1 cellular context compared by ENCODE assay signal in the genomic region with DNA sequence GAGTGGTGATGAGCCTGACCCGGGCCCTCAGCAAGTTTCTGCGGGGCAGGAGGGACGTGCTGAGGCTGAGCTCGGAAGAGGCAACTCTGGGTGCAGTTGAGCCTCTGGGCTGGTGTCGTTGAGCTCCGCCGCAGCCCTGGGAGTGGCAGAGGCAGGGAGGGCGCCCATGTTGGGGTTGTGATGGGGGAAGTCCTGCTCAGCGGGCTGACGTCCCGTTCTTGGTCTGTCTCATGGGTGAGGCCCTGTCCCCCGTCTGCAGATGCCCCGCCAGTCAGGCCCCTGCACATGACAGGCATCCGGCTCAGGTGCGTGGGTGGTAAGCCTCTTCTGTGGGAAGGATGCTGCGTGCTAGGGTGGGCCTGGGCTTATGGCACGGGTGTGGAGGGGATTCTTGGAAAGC.
TF ChIP-seq lines count a peak whose summit lies in the region.

No MANE protein-coding gene starts in this region.

TF ChIP-seq in GM12878, 131 proteins besides CTCF, POLR2A, EP300 and RAD21 (continued from another document and continues in another):
- peak; percentile 57; the same call in 1 of the 2 replicates for TF ChIP-seq CHD2 (IDR thresholded peaks at IDR 0.05; ENCODE audit: borderline replicate concordance, low read depth, low read length)
- TF ChIP-seq BCL3 (IDR thresholded peaks at IDR 0.05; ENCODE audit: borderline replicate concordance, insufficient read depth, low read depth, low read length, poor library complexity, severe bottlenecking), result peak; percentile 83
- no peak for TF ChIP-seq NR2C2 (IDR thresholded peaks at IDR 0.05; ENCODE audit: borderline replicate concordance, control insufficient read depth, insufficient read length, low read depth)
- TF ChIP-seq USF1 (IDR thresholded peaks at IDR 0.05; ENCODE audit: borderline replicate concordance, extremely low read length, insufficient read depth, low read depth, low read length), result no peak
- TF ChIP-seq, protein P1, sequence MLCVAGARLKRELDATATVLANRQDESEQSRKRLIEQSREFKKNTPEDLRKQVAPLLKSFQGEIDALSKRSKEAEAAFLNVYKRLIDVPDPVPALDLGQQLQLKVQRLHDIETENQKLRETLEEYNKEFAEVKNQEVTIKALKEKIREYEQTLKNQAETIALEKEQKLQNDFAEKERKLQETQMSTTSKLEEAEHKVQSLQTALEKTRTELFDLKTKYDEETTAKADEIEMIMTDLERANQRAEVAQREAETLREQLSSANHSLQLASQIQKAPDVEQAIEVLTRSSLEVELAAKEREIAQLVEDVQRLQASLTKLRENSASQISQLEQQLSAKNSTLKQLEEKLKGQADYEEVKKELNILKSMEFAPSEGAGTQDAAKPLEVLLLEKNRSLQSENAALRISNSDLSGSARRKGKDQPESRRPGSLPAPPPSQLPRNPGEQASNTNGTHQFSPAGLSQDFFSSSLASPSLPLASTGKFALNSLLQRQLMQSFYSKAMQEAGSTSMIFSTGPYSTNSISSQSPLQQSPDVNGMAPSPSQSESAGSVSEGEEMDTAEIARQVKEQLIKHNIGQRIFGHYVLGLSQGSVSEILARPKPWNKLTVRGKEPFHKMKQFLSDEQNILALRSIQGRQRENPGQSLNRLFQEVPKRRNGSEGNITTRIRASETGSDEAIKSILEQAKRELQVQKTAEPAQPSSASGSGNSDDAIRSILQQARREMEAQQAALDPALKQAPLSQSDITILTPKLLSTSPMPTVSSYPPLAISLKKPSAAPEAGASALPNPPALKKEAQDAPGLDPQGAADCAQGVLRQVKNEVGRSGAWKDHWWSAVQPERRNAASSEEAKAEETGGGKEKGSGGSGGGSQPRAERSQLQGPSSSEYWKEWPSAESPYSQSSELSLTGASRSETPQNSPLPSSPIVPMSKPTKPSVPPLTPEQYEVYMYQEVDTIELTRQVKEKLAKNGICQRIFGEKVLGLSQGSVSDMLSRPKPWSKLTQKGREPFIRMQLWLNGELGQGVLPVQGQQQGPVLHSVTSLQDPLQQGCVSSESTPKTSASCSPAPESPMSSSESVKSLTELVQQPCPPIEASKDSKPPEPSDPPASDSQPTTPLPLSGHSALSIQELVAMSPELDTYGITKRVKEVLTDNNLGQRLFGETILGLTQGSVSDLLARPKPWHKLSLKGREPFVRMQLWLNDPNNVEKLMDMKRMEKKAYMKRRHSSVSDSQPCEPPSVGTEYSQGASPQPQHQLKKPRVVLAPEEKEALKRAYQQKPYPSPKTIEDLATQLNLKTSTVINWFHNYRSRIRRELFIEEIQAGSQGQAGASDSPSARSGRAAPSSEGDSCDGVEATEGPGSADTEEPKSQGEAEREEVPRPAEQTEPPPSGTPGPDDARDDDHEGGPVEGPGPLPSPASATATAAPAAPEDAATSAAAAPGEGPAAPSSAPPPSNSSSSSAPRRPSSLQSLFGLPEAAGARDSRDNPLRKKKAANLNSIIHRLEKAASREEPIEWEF (IDR thresholded peaks at IDR 0.05; ENCODE audit: insufficient replicate concordance, low read depth, low read length), result no peak
- no peak for TF ChIP-seq RELA (IDR thresholded peaks at IDR 0.05; ENCODE audit: borderline replicate concordance, partially characterized antibody)
- peak; percentile 56; the same call in 1 of the 3 replicates for TF ChIP-seq POU2F2 (IDR thresholded peaks at IDR 0.05; ENCODE audit: borderline replicate concordance, low read depth, low read length)
- TF ChIP-seq RFX5 (IDR thresholded peaks at IDR 0.05; ENCODE audit: low read depth, low read length), result no peak
- no peak for TF ChIP-seq SMC3 (IDR thresholded peaks at IDR 0.05; ENCODE audit: borderline replicate concordance, low read length)
- TF ChIP-seq SKIL (IDR thresholded peaks at IDR 0.05; ENCODE audit: low read depth, poor library complexity, severe bottlenecking), result peak; percentile 34
- TF ChIP-seq, protein P2, sequence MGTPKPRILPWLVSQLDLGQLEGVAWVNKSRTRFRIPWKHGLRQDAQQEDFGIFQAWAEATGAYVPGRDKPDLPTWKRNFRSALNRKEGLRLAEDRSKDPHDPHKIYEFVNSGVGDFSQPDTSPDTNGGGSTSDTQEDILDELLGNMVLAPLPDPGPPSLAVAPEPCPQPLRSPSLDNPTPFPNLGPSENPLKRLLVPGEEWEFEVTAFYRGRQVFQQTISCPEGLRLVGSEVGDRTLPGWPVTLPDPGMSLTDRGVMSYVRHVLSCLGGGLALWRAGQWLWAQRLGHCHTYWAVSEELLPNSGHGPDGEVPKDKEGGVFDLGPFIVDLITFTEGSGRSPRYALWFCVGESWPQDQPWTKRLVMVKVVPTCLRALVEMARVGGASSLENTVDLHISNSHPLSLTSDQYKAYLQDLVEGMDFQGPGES (IDR thresholded peaks at IDR 0.05), result no peak
- TF ChIP-seq RB1 (IDR thresholded peaks at IDR 0.05; ENCODE audit: borderline replicate concordance), result no peak
- TF ChIP-seq CBX5 (IDR thresholded peaks at IDR 0.05; ENCODE audit: low read depth), result no peak
- no peak for TF ChIP-seq SUPT20H (IDR thresholded peaks at IDR 0.05; ENCODE audit: borderline replicate concordance, control insufficient read depth, low read depth, low read length)
- no peak for TF ChIP-seq CREB1 (IDR thresholded peaks at IDR 0.05; ENCODE audit: low read depth)
- TF ChIP-seq BCLAF1 (IDR thresholded peaks at IDR 0.05), result no peak
- peak; percentile 56 for TF ChIP-seq SP1 (IDR thresholded peaks at IDR 0.05; ENCODE audit: low read depth, low read length)
- no peak for TF ChIP-seq SIN3A (IDR thresholded peaks at IDR 0.05; ENCODE audit: low read depth, low read length)
- TF ChIP-seq MEF2A (IDR thresholded peaks at IDR 0.05; ENCODE audit: insufficient read depth, low read depth, low read length), result 0 out of 2 replicates have a peak, but pooled peaks have one; percentile 23
- TF ChIP-seq, protein P3, sequence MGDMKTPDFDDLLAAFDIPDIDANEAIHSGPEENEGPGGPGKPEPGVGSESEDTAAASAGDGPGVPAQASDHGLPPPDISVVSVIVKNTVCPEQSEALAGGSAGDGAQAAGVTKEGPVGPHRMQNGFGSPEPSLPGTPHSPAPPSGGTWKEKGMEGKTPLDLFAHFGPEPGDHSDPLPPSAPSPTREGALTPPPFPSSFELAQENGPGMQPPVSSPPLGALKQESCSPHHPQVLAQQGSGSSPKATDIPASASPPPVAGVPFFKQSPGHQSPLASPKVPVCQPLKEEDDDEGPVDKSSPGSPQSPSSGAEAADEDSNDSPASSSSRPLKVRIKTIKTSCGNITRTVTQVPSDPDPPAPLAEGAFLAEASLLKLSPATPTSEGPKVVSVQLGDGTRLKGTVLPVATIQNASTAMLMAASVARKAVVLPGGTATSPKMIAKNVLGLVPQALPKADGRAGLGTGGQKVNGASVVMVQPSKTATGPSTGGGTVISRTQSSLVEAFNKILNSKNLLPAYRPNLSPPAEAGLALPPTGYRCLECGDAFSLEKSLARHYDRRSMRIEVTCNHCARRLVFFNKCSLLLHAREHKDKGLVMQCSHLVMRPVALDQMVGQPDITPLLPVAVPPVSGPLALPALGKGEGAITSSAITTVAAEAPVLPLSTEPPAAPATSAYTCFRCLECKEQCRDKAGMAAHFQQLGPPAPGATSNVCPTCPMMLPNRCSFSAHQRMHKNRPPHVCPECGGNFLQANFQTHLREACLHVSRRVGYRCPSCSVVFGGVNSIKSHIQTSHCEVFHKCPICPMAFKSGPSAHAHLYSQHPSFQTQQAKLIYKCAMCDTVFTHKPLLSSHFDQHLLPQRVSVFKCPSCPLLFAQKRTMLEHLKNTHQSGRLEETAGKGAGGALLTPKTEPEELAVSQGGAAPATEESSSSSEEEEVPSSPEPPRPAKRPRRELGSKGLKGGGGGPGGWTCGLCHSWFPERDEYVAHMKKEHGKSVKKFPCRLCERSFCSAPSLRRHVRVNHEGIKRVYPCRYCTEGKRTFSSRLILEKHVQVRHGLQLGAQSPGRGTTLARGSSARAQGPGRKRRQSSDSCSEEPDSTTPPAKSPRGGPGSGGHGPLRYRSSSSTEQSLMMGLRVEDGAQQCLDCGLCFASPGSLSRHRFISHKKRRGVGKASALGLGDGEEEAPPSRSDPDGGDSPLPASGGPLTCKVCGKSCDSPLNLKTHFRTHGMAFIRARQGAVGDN (IDR thresholded peaks at IDR 0.05), result peak; percentile 66; the same call in 1 of the 2 replicates
- no peak for TF ChIP-seq NR2F1 (conservative IDR thresholded peaks at IDR 0.05)
- TF ChIP-seq IRF4 (IDR thresholded peaks at IDR 0.05; ENCODE audit: low read depth, low read length), result peak; percentile 78
- 0 out of 2 replicates have a peak, but pooled peaks have one; percentile 26 for TF ChIP-seq TBL1XR1 (IDR thresholded peaks at IDR 0.05; ENCODE audit: low read depth, low read length)
- TF ChIP-seq, protein P4, sequence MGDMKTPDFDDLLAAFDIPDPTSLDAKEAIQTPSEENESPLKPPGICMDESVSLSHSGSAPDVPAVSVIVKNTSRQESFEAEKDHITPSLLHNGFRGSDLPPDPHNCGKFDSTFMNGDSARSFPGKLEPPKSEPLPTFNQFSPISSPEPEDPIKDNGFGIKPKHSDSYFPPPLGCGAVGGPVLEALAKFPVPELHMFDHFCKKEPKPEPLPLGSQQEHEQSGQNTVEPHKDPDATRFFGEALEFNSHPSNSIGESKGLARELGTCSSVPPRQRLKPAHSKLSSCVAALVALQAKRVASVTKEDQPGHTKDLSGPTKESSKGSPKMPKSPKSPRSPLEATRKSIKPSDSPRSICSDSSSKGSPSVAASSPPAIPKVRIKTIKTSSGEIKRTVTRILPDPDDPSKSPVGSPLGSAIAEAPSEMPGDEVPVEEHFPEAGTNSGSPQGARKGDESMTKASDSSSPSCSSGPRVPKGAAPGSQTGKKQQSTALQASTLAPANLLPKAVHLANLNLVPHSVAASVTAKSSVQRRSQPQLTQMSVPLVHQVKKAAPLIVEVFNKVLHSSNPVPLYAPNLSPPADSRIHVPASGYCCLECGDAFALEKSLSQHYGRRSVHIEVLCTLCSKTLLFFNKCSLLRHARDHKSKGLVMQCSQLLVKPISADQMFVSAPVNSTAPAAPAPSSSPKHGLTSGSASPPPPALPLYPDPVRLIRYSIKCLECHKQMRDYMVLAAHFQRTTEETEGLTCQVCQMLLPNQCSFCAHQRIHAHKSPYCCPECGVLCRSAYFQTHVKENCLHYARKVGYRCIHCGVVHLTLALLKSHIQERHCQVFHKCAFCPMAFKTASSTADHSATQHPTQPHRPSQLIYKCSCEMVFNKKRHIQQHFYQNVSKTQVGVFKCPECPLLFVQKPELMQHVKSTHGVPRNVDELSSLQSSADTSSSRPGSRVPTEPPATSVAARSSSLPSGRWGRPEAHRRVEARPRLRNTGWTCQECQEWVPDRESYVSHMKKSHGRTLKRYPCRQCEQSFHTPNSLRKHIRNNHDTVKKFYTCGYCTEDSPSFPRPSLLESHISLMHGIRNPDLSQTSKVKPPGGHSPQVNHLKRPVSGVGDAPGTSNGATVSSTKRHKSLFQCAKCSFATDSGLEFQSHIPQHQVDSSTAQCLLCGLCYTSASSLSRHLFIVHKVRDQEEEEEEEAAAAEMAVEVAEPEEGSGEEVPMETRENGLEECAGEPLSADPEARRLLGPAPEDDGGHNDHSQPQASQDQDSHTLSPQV (IDR thresholded peaks at IDR 0.05), result no peak
- peak; percentile 97 to 98 for TF ChIP-seq BHLHE40 (IDR thresholded peaks at IDR 0.05; ENCODE audit: borderline replicate concordance in 1 of 2, low read depth in 2 of 2, low read length in 1 of 2)
- peak; percentile 25; the same call in 1 of the 2 replicates for TF ChIP-seq NBN (IDR thresholded peaks at IDR 0.05)
- no peak for TF ChIP-seq HCFC1 (IDR thresholded peaks at IDR 0.05; ENCODE audit: low read length)
- TF ChIP-seq EED (IDR thresholded peaks at IDR 0.05; ENCODE audit: low read depth), result peak; percentile 81
- TF ChIP-seq MYC (IDR thresholded peaks at IDR 0.05; ENCODE audit: insufficient read depth, insufficient read length, insufficient replicate concordance, low read length, severe bottlenecking), result no peak
- TF ChIP-seq ZZZ3 (IDR thresholded peaks at IDR 0.05; ENCODE audit: control insufficient read depth, insufficient read length, low read depth), result no peak
- TF ChIP-seq KAT2A (conservative IDR thresholded peaks at IDR 0.05; ENCODE audit: control insufficient read depth, low read depth, low read length), result no peak
